ENCODE assay signal across 20 cellular contexts in genomic region chr2:64793701-64794100, GRCh38.
DNase-seq lines count a peak whose midpoint lies in the region; ATAC-seq and TF ChIP-seq lines count a peak whose summit lies in the region.
"Had no signal": no experiment of that assay in that cellular context is flagged by ENCODE, and none has a peak within 500 bp of the region (broad histone marks: within the 10 kb centered on the region; RNA-seq: fewer than 3 reads in every experiment).

No MANE protein-coding gene starts in this region.

- peak; percentile 88 for ATAC-seq in GM18868 (IDR thresholded peaks at IDR 0.05; ENCODE audit: unreplicated experiment)
- ATAC-seq: left ventricle myocardium superior, right lobe of liver had no signal

- TF ChIP-seq POLR2A in tibial nerve (IDR thresholded peaks at IDR 0.05) = no peak

- H3K4me2 ChIP-seq in skeletal muscle satellite cell (ENCODE audit: low read length) = peak overlapping the region; percentile 66

- no peaks in the 10 kb centered on the region for H3K9me3 ChIP-seq in skeletal muscle satellite cell (replicated peaks; ENCODE audit: low read length)
- no peaks in the 10 kb centered on the region for H3K9me3 ChIP-seq in tibial nerve
- no peaks in the 10 kb centered on the region for H3K9me3 ChIP-seq in ascending aorta
- H3K9me3 ChIP-seq: right lobe of liver had no signal

- no peak overlapping the region for H3K27ac ChIP-seq in tibial nerve
- no peak overlapping the region for H3K27ac ChIP-seq in ascending aorta
- H3K27ac ChIP-seq: right lobe of liver had no signal

- no peak for TF ChIP-seq EP300 in tibial nerve (IDR thresholded peaks at IDR 0.05)

- no peak for TF ChIP-seq CTCF in tibial nerve (IDR thresholded peaks at IDR 0.05)
- TF ChIP-seq CTCF in ascending aorta (IDR thresholded peaks at IDR 0.05) = no peak

- intact Hi-C loops in ascending aorta (cut with DNase I) = no loop called here

- H3K4me1 ChIP-seq in skeletal muscle satellite cell (ENCODE audit: control insufficient read depth, insufficient read depth, low read length) (peaks cover 39% of the 10 kb centered on the region), tibial nerve (peaks cover 0 to 5% (median 0%) of the 10 kb centered on the region in 4 donors), ascending aorta (no peaks in the 10 kb centered on the region)
- H3K4me1 ChIP-seq: right lobe of liver had no signal

- H3K9ac ChIP-seq in skeletal muscle satellite cell (ENCODE audit: low read depth, low read length) = peak overlapping the region; percentile 56

- peak overlapping the region; percentile 42 for H3K4me3 ChIP-seq in skeletal muscle satellite cell (ENCODE audit: low read length)
- H3K4me3 ChIP-seq in tibial nerve = no peak overlapping the region
- no peak overlapping the region for H3K4me3 ChIP-seq in ascending aorta
- H3K4me3 ChIP-seq: right lobe of liver had no signal

- DNase-seq in LHCN-M2 (ENCODE audit: low read depth) (peak; percentile 86), dermis blood vessel endothelial cell (peak; percentile 60), tibial nerve (ENCODE audit: low spot score in 2 of 2) (no peak), NCI-H2081 (lab: John Stamatoyannopoulos, UW) (no peak), ascending aorta (ENCODE audit: low spot score in 2 of 2) (no peak), NCI-H2029 treated with DMSO at 0.1 percent for 48 hours (lab: John Stamatoyannopoulos, UW) (no peak)
- DNase-seq: activated CD4-positive, CD25-positive, alpha-beta regulatory T cell treated with anti-CD3 and anti-CD28 coated beads, Interleukin-2, amount 50 U/mL, for 72 hours; AML-193; COR-L47; effector memory CD4-positive, alpha-beta T cell; foreskin melanocyte; H7; left ventricle myocardium superior; NCI-H146; right lobe of liver; SHP77 treated with DMSO at 0.1 percent for 48 hours; stimulated activated CD4-positive, alpha-beta T cell treated with anti-CD3 and anti-CD28 coated beads, Interleukin-2, amount 100 ng/mL, for 24 hours; substantia nigra had no signal

- H3K36me3 ChIP-seq in skeletal muscle satellite cell (ENCODE audit: insufficient read depth, low read length) (no peaks in the 10 kb centered on the region), tibial nerve (no peaks in the 10 kb centered on the region), ascending aorta (no peaks in the 10 kb centered on the region)
- H3K36me3 ChIP-seq: right lobe of liver had no signal

- H3K27me3 ChIP-seq in skeletal muscle satellite cell (ENCODE audit: control insufficient read depth, insufficient read depth, low read length) (no peaks in the 10 kb centered on the region), tibial nerve (no peaks in the 10 kb centered on the region), ascending aorta (no peaks in the 10 kb centered on the region)
- H3K27me3 ChIP-seq: right lobe of liver had no signal

- WGBS in tibial nerve, 2 donors = 68 to 73% methylated on average over 1 of the region's 1 CpG

Comparison
In these comparisons a context has a peak if more than half of its experiments do, and no peak if none do; other contexts are left out.
1. DNase-seq: peak in LHCN-M2 (single experiment) and dermis blood vessel endothelial cell (single experiment); none in tibial nerve (0 of 2), NCI-H2081 (0 of 2), ascending aorta (0 of 2) and NCI-H2029 treated with DMSO at 0.1 percent for 48 hours (single experiment).